ENCODE assay signal across 8 cellular contexts in genomic region chr2:99140056-99140859, GRCh38. TPM values are rescaled to one million over a fixed set of nuclear protein-coding genes. Genes with fewer than 3 reads are reported as not detected.
DNase-seq lines count a peak whose midpoint lies in the region; ATAC-seq and TF ChIP-seq lines count a peak whose summit lies in the region.

No MANE protein-coding gene starts in this region.

- H3K4me3 ChIP-seq in H7 (ENCODE audit: insufficient read depth, low read depth, low read length) (peak overlapping the region; percentile 76), gastrocnemius medialis (peak overlapping the region; percentile 80 to 98 (median 88))

- DNase-seq in H7 = no peak
- no peak for DNase-seq in T-helper 17 cell
- peak; percentile 3 for DNase-seq in globus pallidus (ENCODE audit: low spot score)
- no peak for DNase-seq in gastrocnemius medialis
- DNase-seq in HK-2 (ENCODE audit: unreplicated experiment) = no peak
- no peak for DNase-seq in mesenteric fat pad (ENCODE audit: low spot score)

- H3K4me1 Mint-ChIP-seq in T-helper 17 cell = peaks cover 8% of the 10 kb centered on the region

- no peaks in the 10 kb centered on the region for H3K36me3 ChIP-seq in H7 (replicated peaks; ENCODE audit: control insufficient read depth, insufficient read depth, low read length)
- no peaks in the 10 kb centered on the region for H3K36me3 ChIP-seq in gastrocnemius medialis

- H3K27me3 Mint-ChIP-seq in T-helper 17 cell = no peaks in the 10 kb centered on the region

- peaks cover 2% of the 10 kb centered on the region for H3K36me3 Mint-ChIP-seq in T-helper 17 cell (ENCODE audit: low read depth)

- no peak for TF ChIP-seq CTCF in gastrocnemius medialis (IDR thresholded peaks at IDR 0.05 in 4 of 5, conservative IDR thresholded peaks at IDR 0.05 in 1 of 5)

- ATAC-seq in T-helper 17 cell (no peak), gastrocnemius medialis (peak in 1 of 2 donors; percentile 28), GM21786 (IDR thresholded peaks at IDR 0.05; ENCODE audit: unreplicated experiment) (no peak), GM18870 (IDR thresholded peaks at IDR 0.05; ENCODE audit: unreplicated experiment) (no peak)

- H3K4me1 ChIP-seq in gastrocnemius medialis = peaks cover 4 to 11% of the 10 kb centered on the region in 2 donors

- peak overlapping the region; percentile 96 for H3K27ac Mint-ChIP-seq in T-helper 17 cell

- TF ChIP-seq POLR2A in gastrocnemius medialis (IDR thresholded peaks at IDR 0.05) = no peak

- peak overlapping the region; percentile 78 to 81 (median 79) for H3K27ac ChIP-seq in gastrocnemius medialis

- intact Hi-C loops in gastrocnemius medialis (cut with DNase I; ENCODE audit: low total_unique reads) = loop anchor here (2.0 kb wide), 1 partner anchor 351 kb away; the partner anchor contains the start of gene REV1

- H3K9me3 ChIP-seq in T-helper 17 cell (ENCODE audit: control insufficient read depth, low read length, poor library complexity, severe bottlenecking) (no peaks in the 10 kb centered on the region), gastrocnemius medialis (no peaks in the 10 kb centered on the region)

- no peaks in the 10 kb centered on the region; the same call in 1 of the 2 replicates for H3K27me3 ChIP-seq in H7 (ENCODE audit: control insufficient read depth, insufficient read depth, low read length)
- H3K27me3 ChIP-seq in gastrocnemius medialis = no peaks in the 10 kb centered on the region

- H3K4me3 Mint-ChIP-seq in T-helper 17 cell = peak overlapping the region; percentile 97

- in situ Hi-C loops in gastrocnemius medialis (cut with MboI; ENCODE audit: low sequenced_read_pairs in 4 of 4) = no loop called here

RNA-seq across cellular contexts. Expression of gene C2orf15, which starts 1.2 kb away (rescaled TPM):
- 2.2 and 5.7 TPM in 2 replicates for total RNA-seq in H7 (2014; rRNA removed; shearing (Covaris generic))
- total RNA-seq in T-helper 17 cell (1 to 10 TPM; 2.4 to 2.7 TPM), gastrocnemius medialis (not detected), mesenteric fat pad (0.32 TPM)

RNA-seq across cellular contexts. Expression of gene TSGA10, which starts 14.5 kb away (rescaled TPM):
- total RNA-seq in H7 (2014; rRNA removed; shearing (Covaris generic)) = 1.1 and 3.5 TPM in 2 replicates
- 1 to 10 TPM; 7.7 to 8.3 TPM for total RNA-seq in T-helper 17 cell
- 1 to 10 TPM in 2 of 4 donors, under 1 TPM in 2; 0.40 to 5.8 (median 1.5) TPM for total RNA-seq in gastrocnemius medialis
- 7.7 TPM for total RNA-seq in mesenteric fat pad

RNA-seq across cellular contexts. Expression of gene LIPT1, which starts 14.5 kb away (rescaled TPM):
- total RNA-seq in H7 (2014; rRNA removed; shearing (Covaris generic)) = 7.3 and 7.4 TPM in 2 replicates
- total RNA-seq in T-helper 17 cell = 10 to 100 TPM in 1 of 2 donors, 1 to 10 TPM in 1; 9.7 to 11.0 TPM
- total RNA-seq in gastrocnemius medialis = 1 to 10 TPM; 4.2 to 7.5 (median 6.2) TPM
- 7.5 TPM for total RNA-seq in mesenteric fat pad

RNA-seq across cellular contexts. Expression of gene MITD1, which starts 40.6 kb away (rescaled TPM):
- 26.5 and 39.5 TPM in 2 replicates for total RNA-seq in H7 (2014; rRNA removed; shearing (Covaris generic))
- total RNA-seq in T-helper 17 cell (10 to 100 TPM; 24.5 to 26.4 TPM), gastrocnemius medialis (10 to 100 TPM; 12.3 to 16.8 (median 13.2) TPM), mesenteric fat pad (18.0 TPM)

RNA-seq across cellular contexts. Expression of gene MRPL30, which starts 40.7 kb away (rescaled TPM):
- 39.3 and 49.0 TPM in 2 replicates for total RNA-seq in H7 (2014; rRNA removed; shearing (Covaris generic))
- 10 to 100 TPM; 14.1 to 14.2 TPM for total RNA-seq in T-helper 17 cell
- total RNA-seq in gastrocnemius medialis = 10 to 100 TPM; 29.3 to 43.4 (median 35.5) TPM
- 21.9 TPM for total RNA-seq in mesenteric fat pad
